ENCODE assay signal across 18 cellular contexts in genomic region chr12:7059780-7060179, GRCh38. TPM values are rescaled to one million over a fixed set of nuclear protein-coding genes. Genes with fewer than 3 reads are reported as not detected.
DNase-seq lines count a peak whose midpoint lies in the region; ATAC-seq and TF ChIP-seq lines count a peak whose summit lies in the region.
"Had no signal": no experiment of that assay in that cellular context is flagged by ENCODE, and none has a peak within 500 bp of the region (broad histone marks: within the 10 kb centered on the region; RNA-seq: fewer than 3 reads in every experiment).

No MANE protein-coding gene starts in this region.

- no peaks in the 10 kb centered on the region for H4K20me1 ChIP-seq in smooth muscle cell (ENCODE audit: low read depth)

- H3K79me2 ChIP-seq in smooth muscle cell (ENCODE audit: low read depth): no peaks in the 10 kb centered on the region

- DNase-seq in Caco-2 (no peak), chondrocyte (ENCODE audit: low spot score) (no peak), mesothelial cell of epicardium (ENCODE audit: low spot score in 2 of 2, unreplicated experiment in 2 of 2) (no peak), smooth muscle cell (lab: John Stamatoyannopoulos, UW; ENCODE audit: unreplicated experiment) (no peak), NCI-H2107 (lab: John Stamatoyannopoulos, UW) (no peak)
- DNase-seq in activated effector memory CD4-positive, alpha-beta T cell treated with Interleukin-2 at 50 U/mL for 16 hours: no peak
- DNase-seq: activated CD4-positive, alpha-beta T cell treated with anti-CD3 and anti-CD28 coated beads for 4 hours; activated CD8-positive, alpha-beta memory T cell treated with anti-CD3 and anti-CD28 coated beads, Interleukin-2, amount 50 U/mL, for 4 hours; activated gamma-delta T cell treated with Interleukin-2 at 50 U/mL for 16 hours; CD4-positive, alpha-beta T cell; DND-41; naive B cell; NCI-H526 treated with DMSO at 0.1 percent for 48 hours; stimulated activated CD4-positive, alpha-beta T cell treated with anti-CD3 and anti-CD28 coated beads, Interleukin-2, amount 100 ng/mL, for 48 hours had no signal

- no TSS peak for BruUV-seq in Caco-2 (replicated peaks; lab: Mats Ljungman, UMichigan)

- H3K36me3 ChIP-seq in Caco-2 (ENCODE audit: control insufficient read depth, insufficient read depth, low read length): no peaks in the 10 kb centered on the region
- H3K36me3 ChIP-seq in smooth muscle cell (ENCODE audit: low read depth): no peaks in the 10 kb centered on the region

- peak overlapping the region; percentile 82 for H3K4me2 ChIP-seq in smooth muscle cell

- 97% methylated on average over 4 of the region's 4 CpGs for WGBS in smooth muscle cell (ENCODE audit: low lambda C conversion rate)

- POLR2A ChIA-PET in Caco-2 (lab: Charles Lee): interaction anchor here (1.5 kb wide), 1 partner anchor 48 kb away, joined by 4 read pairs; no protein-coding TSS in a partner anchor

- intact Hi-C loops in Caco-2 (cut with micrococcal nuclease; ENCODE audit: unreplicated experiment): loop anchor here (1.0 kb wide), 5 partner anchors 33 to 579 kb away; partner anchors contain the start of genes C1R and C1RL

- H3K4me3 Mint-ChIP-seq in Caco-2 (ENCODE audit: unreplicated experiment) (no peak overlapping the region), chondrocyte (ENCODE audit: unreplicated experiment) (no peak overlapping the region), mesothelial cell of epicardium (no peak overlapping the region)
- H3K4me3 Mint-ChIP-seq: CD4-positive, alpha-beta T cell; naive B cell had no signal

- H3K27me3 ChIP-seq in Caco-2 (replicated peaks; ENCODE audit: control insufficient read depth, insufficient read depth, low read length) (no peaks in the 10 kb centered on the region), smooth muscle cell (ENCODE audit: low read depth) (no peaks in the 10 kb centered on the region)

- H3K4me1 ChIP-seq in Caco-2 (peaks cover 20% of the 10 kb centered on the region), smooth muscle cell (ENCODE audit: low read depth) (no peaks in the 10 kb centered on the region)

- no peaks in the 10 kb centered on the region for H3F3A ChIP-seq in smooth muscle cell (ENCODE audit: low read depth)

- no peak overlapping the region for H3K9ac ChIP-seq in smooth muscle cell (ENCODE audit: low read depth)

- no peak for TF ChIP-seq CTCF in Caco-2 (IDR thresholded peaks at IDR 0.05; ENCODE audit: insufficient read depth in 1 of 2, low read depth in 1 of 2, low read length in 1 of 2, severe bottlenecking in 1 of 2, unreplicated experiment in 1 of 2)
- TF ChIP-seq CTCF in chondrocyte (IDR thresholded peaks at IDR 0.05): no peak
- no peak for TF ChIP-seq CTCF in mesothelial cell of epicardium (IDR thresholded peaks at IDR 0.05; ENCODE audit: unreplicated experiment)
- TF ChIP-seq CTCF in smooth muscle cell (IDR thresholded peaks at IDR 0.05; ENCODE audit: borderline replicate concordance, insufficient read depth, poor library complexity, severe bottlenecking): no peak

- H3K9me3 ChIP-seq in Caco-2: no peaks in the 10 kb centered on the region
- no peaks in the 10 kb centered on the region for H3K9me3 ChIP-seq in smooth muscle cell (replicated peaks; ENCODE audit: low read depth)

- H3K4me3 ChIP-seq in Caco-2 (ENCODE audit: low read depth, low read length) (no peak overlapping the region), smooth muscle cell (no peak overlapping the region)
- H3K4me3 ChIP-seq: K562 had no signal

- H3K9me3 Mint-ChIP-seq in Caco-2 (ENCODE audit: unreplicated experiment) (peaks cover 10% of the 10 kb centered on the region), chondrocyte (ENCODE audit: low read depth) (no peaks in the 10 kb centered on the region), mesothelial cell of epicardium (peaks cover 3% of the 10 kb centered on the region)
- H3K9me3 Mint-ChIP-seq: CD4-positive, alpha-beta T cell; naive B cell had no signal

- H3K4me1 Mint-ChIP-seq in Caco-2 (ENCODE audit: low read depth, unreplicated experiment): peaks cover 21% of the 10 kb centered on the region
- peaks cover 19% of the 10 kb centered on the region for H3K4me1 Mint-ChIP-seq in chondrocyte (ENCODE audit: low read depth)
- H3K4me1 Mint-ChIP-seq in mesothelial cell of epicardium: peaks cover 11% of the 10 kb centered on the region

- H3K27me3 Mint-ChIP-seq in Caco-2 (ENCODE audit: insufficient read depth, unreplicated experiment) (peaks cover 4% of the 10 kb centered on the region), chondrocyte (ENCODE audit: low read depth) (peaks cover 7% of the 10 kb centered on the region), mesothelial cell of epicardium (ENCODE audit: low read depth) (peaks cover 3% of the 10 kb centered on the region)

- CTCF ChIA-PET in Caco-2 (lab: Charles Lee): interaction anchor here (0.6 to 3.0 kb wide), 6 partner anchors 31 to 1044 kb away, joined by 3 to 26 read pairs (median 6); partner anchors contain the start of gene C1RL

- H3K27ac ChIP-seq in smooth muscle cell (ENCODE audit: low read depth): no peak overlapping the region
- H3K27ac ChIP-seq: HL-60 had no signal

- no peak overlapping the region for H2AFZ ChIP-seq in smooth muscle cell (ENCODE audit: low read depth)

- ATAC-seq in HG02610 (IDR thresholded peaks at IDR 0.05; ENCODE audit: unreplicated experiment): no peak
- ATAC-seq in HG03432 (IDR thresholded peaks at IDR 0.05; ENCODE audit: unreplicated experiment): no peak

- H3K36me3 Mint-ChIP-seq in Caco-2 (ENCODE audit: insufficient read depth, unreplicated experiment) (no peaks in the 10 kb centered on the region), chondrocyte (ENCODE audit: low read depth) (peaks cover 1% of the 10 kb centered on the region), mesothelial cell of epicardium (no peaks in the 10 kb centered on the region)
- H3K36me3 Mint-ChIP-seq: naive B cell had no signal

- H3K27ac Mint-ChIP-seq in Caco-2 (ENCODE audit: unreplicated experiment) (peak overlapping the region; percentile 38), chondrocyte (ENCODE audit: unreplicated experiment) (peak overlapping the region; percentile 49), mesothelial cell of epicardium (peak overlapping the region; percentile 93)
- H3K27ac Mint-ChIP-seq: CD4-positive, alpha-beta T cell; naive B cell had no signal

RNA-seq across cellular contexts. Expression of gene C1S, which starts 0.7 kb away (rescaled TPM):
- total RNA-seq in Caco-2 (2022) (5.3 and 6.1 TPM in 2 replicates), chondrocyte (20.8 to 24.2 TPM (median 22.8 TPM) in 3 replicates), mesothelial cell of epicardium (46.1 to 47.3 TPM (median 46.7 TPM) in 3 replicates), smooth muscle cell (38.5 and 65.7 TPM in 2 replicates)
- polyA plus RNA-seq in smooth muscle cell: 61.1 and 69.2 TPM in 2 replicates

RNA-seq across cellular contexts. Expression of gene C1R, which starts 32.5 kb away (rescaled TPM):
- total RNA-seq in Caco-2 (2022) (3.9 and 4.2 TPM in 2 replicates), chondrocyte (19.7 to 21.9 TPM (median 19.8 TPM) in 3 replicates), mesothelial cell of epicardium (41.5 to 45.9 TPM (median 45.1 TPM) in 3 replicates), smooth muscle cell (51.2 and 58.9 TPM in 2 replicates)
- polyA plus RNA-seq in smooth muscle cell: 78.7 and 83.8 TPM in 2 replicates

RNA-seq across cellular contexts. Expression of gene LPCAT3, which starts 41.5 kb away (rescaled TPM):
- total RNA-seq in Caco-2 (2022) (142 and 155 TPM in 2 replicates), chondrocyte (18.8 to 22.1 TPM (median 19.4 TPM) in 3 replicates), mesothelial cell of epicardium (44.6 to 45.9 TPM (median 45.1 TPM) in 3 replicates), smooth muscle cell (16.9 and 28.3 TPM in 2 replicates)
- 34.3 and 35.9 TPM in 2 replicates for polyA plus RNA-seq in smooth muscle cell

RNA-seq across cellular contexts. Expression of gene C1RL, which starts 49.2 kb away (rescaled TPM):
- 38.7 and 40.2 TPM in 2 replicates for total RNA-seq in Caco-2 (2022)
- 20.3 to 21.0 TPM (median 20.4 TPM) in 3 replicates for total RNA-seq in chondrocyte
- 50.6 to 59.2 TPM (median 58.5 TPM) in 3 replicates for total RNA-seq in mesothelial cell of epicardium
- 18.5 and 21.1 TPM in 2 replicates for total RNA-seq in smooth muscle cell
- 8.7 and 9.8 TPM in 2 replicates for polyA plus RNA-seq in smooth muscle cell

Comparison
In these comparisons a context has a peak if more than half of its experiments do, and no peak if none do; other contexts are left out.
1. H3K27ac Mint-ChIP-seq: peak in every context shown above with its lines; median percentile 93 in mesothelial cell of epicardium; 49 in chondrocyte; 38 in Caco-2.